In the genomic region with DNA sequence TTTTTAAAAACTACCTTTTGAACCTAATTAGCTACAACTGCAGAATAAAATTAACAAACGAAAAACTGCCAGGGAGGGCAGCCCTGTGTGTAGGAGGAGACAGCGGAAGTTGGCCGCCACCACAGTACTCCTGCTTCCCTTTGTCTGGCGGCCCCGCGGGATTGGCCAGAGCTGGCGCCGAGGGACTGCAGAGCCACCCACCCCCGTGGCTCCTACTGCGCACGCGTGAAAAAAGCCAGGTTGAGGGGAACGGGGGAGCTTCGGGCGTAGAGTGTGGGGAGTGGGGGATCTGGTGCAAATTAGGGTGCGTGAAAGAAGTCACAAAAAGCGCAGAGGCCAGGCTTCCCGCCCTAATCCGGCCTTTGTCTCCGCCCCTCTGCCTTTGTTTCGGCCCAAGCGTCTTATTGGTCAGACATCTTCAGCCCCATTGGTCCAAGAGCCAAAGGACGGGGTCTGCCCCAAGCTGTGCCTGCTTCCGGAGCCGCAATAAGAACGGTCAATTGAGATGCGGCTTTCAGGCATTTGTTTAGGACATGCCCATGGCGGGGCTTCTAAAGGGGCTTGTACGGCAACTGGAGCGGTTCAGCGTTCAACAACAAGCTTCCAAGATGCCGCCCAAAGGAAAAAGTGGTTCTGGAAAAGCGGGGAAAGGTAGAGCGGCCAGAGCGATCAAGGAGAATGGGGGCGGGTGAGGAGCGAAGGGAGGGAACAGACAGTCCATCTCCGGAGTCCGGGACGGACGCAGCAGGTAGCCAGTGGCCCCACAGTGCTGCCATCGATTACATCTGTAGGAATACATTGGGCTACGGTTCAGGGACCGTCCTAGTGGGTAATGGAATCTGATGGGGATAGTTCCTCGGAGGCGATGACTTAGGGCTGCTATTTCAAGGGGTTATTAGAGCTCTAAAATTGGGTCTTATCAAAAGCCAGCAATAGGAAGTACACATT, we compare ENCODE assay signal across 8 cellular contexts. TPM values are rescaled to one million over a fixed set of nuclear protein-coding genes. Genes with fewer than 3 reads are reported as not detected.
DNase-seq lines count a peak whose midpoint lies in the region; ATAC-seq and TF ChIP-seq lines count a peak whose summit lies in the region.

A gene (plus strand): TSS at position 580 of the 948 bp plus-strand sequence. CDS start 29 bp downstream, at position 609.

- CTCF ChIA-PET in activated B cell treated with CpG ODN at 0.5 μM for 24 hours (lab: Charles Lee): interaction anchor here (1.3 kb wide), 1 partner anchor 162 kb away, joined by 3 read pairs; no protein-coding TSS in a partner anchor

- H3K27me3 Mint-ChIP-seq in activated B cell treated with CpG ODN at 0.5 μM for 24 hours: no peaks in the 10 kb centered on the region
- no peaks in the 10 kb centered on the region for H3K27me3 Mint-ChIP-seq in central memory CD8-positive, alpha-beta T cell

- POLR2A ChIA-PET in activated B cell treated with CpG ODN at 0.5 μM for 24 hours (lab: Charles Lee): interaction anchor here (0.5 to 2.2 kb wide), 10 partner anchors 11 to 815 kb away, joined by 3 to 21 read pairs (median 6); a partner anchor contains a TSS

- DNase-seq in AG08396 (ENCODE audit: low spot score) (peak; percentile 84), NCI-H345 (lab: John Stamatoyannopoulos, UW) (peak; percentile 97), activated B cell treated with CpG ODN at 0.5 μM for 24 hours (peak; percentile 67), iris pigment epithelial cell (ENCODE audit: low read depth) (peak; percentile 96)
- peak; percentile 54 to 75 for DNase-seq in central memory CD8-positive, alpha-beta T cell (ENCODE audit: low spot score in 2 of 2)
- peak; percentile 71 for DNase-seq in stimulated activated CD4-positive, alpha-beta T cell treated with anti-CD3 and anti-CD28 coated beads, Interleukin-12 subunit alpha, Interleukin-12 subunit beta, amount 100 ng/mL, for 4 hours

- no peak within 1 kb of the TSS for H3K4me3 Mint-ChIP-seq in activated B cell treated with CpG ODN at 0.5 μM for 24 hours
- H3K4me3 Mint-ChIP-seq in central memory CD8-positive, alpha-beta T cell: no peak within 1 kb of the TSS

- no peaks in the 10 kb centered on the region for H3K9me3 Mint-ChIP-seq in activated B cell treated with CpG ODN at 0.5 μM for 24 hours
- H3K9me3 Mint-ChIP-seq in central memory CD8-positive, alpha-beta T cell: no peaks in the 10 kb centered on the region

- TF ChIP-seq CTCF in activated B cell treated with CpG ODN at 0.5 μM for 24 hours (IDR thresholded peaks at IDR 0.05): no peak

- intact Hi-C loops in activated B cell treated with CpG ODN at 0.5 μM for 24 hours (cut with micrococcal nuclease): loop anchor here (1.0 to 5.0 kb wide), 6 partner anchors 49 to 391 kb away; a partner anchor contains a TSS

- peaks cover 11% of the 10 kb centered on the region for H3K4me1 Mint-ChIP-seq in activated B cell treated with CpG ODN at 0.5 μM for 24 hours
- peaks cover 8% of the 10 kb centered on the region for H3K4me1 Mint-ChIP-seq in central memory CD8-positive, alpha-beta T cell

- H3K27ac Mint-ChIP-seq in activated B cell treated with CpG ODN at 0.5 μM for 24 hours: no peak within 1 kb of the TSS
- no peak within 1 kb of the TSS for H3K27ac Mint-ChIP-seq in central memory CD8-positive, alpha-beta T cell (ENCODE audit: low read depth)

- peak; percentile 97 for ATAC-seq in GM19025 (IDR thresholded peaks at IDR 0.05; ENCODE audit: low read depth, unreplicated experiment)
- ATAC-seq in HG03280 (IDR thresholded peaks at IDR 0.05; ENCODE audit: unreplicated experiment): peak; percentile 98
- peak; percentile 93 for ATAC-seq in activated B cell treated with CpG ODN at 0.5 μM for 24 hours (ENCODE audit: low read depth)
- peak; percentile 91 for ATAC-seq in central memory CD8-positive, alpha-beta T cell (replicated peaks; ENCODE audit: extremely low read depth, poor library complexity, severe bottlenecking)

- peaks cover 8% of the 10 kb centered on the region for H3K36me3 Mint-ChIP-seq in activated B cell treated with CpG ODN at 0.5 μM for 24 hours (ENCODE audit: low read depth)
- peaks cover 2% of the 10 kb centered on the region for H3K36me3 Mint-ChIP-seq in central memory CD8-positive, alpha-beta T cell (ENCODE audit: insufficient read depth)

RNA-seq across cellular contexts. Expression of the gene that starts here (rescaled TPM):
- total RNA-seq in activated B cell treated with CpG ODN at 0.5 μM for 24 hours: 10.1 and 10.9 TPM in 2 replicates

Comparison
In these comparisons a context has a peak if more than half of its experiments do, and no peak if none do; other contexts are left out.
1. Peak in every context shown above with its lines: DNase-seq and ATAC-seq.